In genomic region chr7:100691676-100692577, GRCh38 we compare ENCODE assay signal across 8 cellular contexts. TPM values are rescaled to one million over a fixed set of nuclear protein-coding genes. Genes with fewer than 3 reads are reported as not detected.
DNase-seq lines count a peak whose midpoint lies in the region; ATAC-seq and TF ChIP-seq lines count a peak whose summit lies in the region.

No MANE protein-coding gene starts in this region.

- peak overlapping the region; percentile 83 for H3K9ac ChIP-seq in mucosa of stomach (ENCODE audit: low read length)

- peaks cover 45% of the 10 kb centered on the region for H3K79me2 ChIP-seq in OCI-LY7 (ENCODE audit: insufficient read depth, low read depth, low read length)

- DNase-seq in DMS79 treated with DMSO at 0.1 percent for 48 hours (lab: John Stamatoyannopoulos, UW) (peak; percentile 68), OCI-LY7 (ENCODE audit: low spot score) (peak; percentile 84), activated T-cell treated with anti-CD3 and anti-CD28 coated beads for 48 hours (ENCODE audit: low read depth) (peak; percentile 79), erythroblast (lab: John Stamatoyannopoulos, UW) (peak; percentile 85 to 90)
- DNase-seq in stimulated activated CD8-positive, alpha-beta memory T cell treated with anti-CD3 and anti-CD28 coated beads, Interleukin-7, amount 100 ng/mL, for 1 hour (ENCODE audit: low read depth in 2 of 2) = peak; percentile 52 to 75

- CTCF ChIA-PET in OCI-LY7 (lab: Charles Lee; ENCODE audit: unreplicated experiment) = interaction anchor here (0.6 to 1.6 kb wide), 6 partner anchors 13 to 102 kb away, joined by 3 to 13 read pairs (median 4); partner anchors contain the start of genes MOSPD3 and POP7

- peaks cover 42% of the 10 kb centered on the region for H3K4me1 ChIP-seq in OCI-LY7 (ENCODE audit: insufficient read depth, low read length, poor library complexity, severe bottlenecking)
- H3K4me1 ChIP-seq in mucosa of stomach (ENCODE audit: control insufficient read depth, insufficient read depth, low read length) = peaks cover 16% of the 10 kb centered on the region

- H4K20me1 ChIP-seq in OCI-LY7 (ENCODE audit: insufficient read depth, low read length) = peaks cover 18% of the 10 kb centered on the region

- H3K9me3 ChIP-seq in OCI-LY7 (ENCODE audit: low read length) (no peaks in the 10 kb centered on the region), mucosa of stomach (ENCODE audit: control insufficient read depth, low read length) (no peaks in the 10 kb centered on the region)

- ATAC-seq in HG03520 (IDR thresholded peaks at IDR 0.05; ENCODE audit: unreplicated experiment) (peak; percentile 41), HG02938 (IDR thresholded peaks at IDR 0.05; ENCODE audit: unreplicated experiment) (no peak)

- no peaks in the 10 kb centered on the region for H3K27me3 ChIP-seq in mucosa of stomach (ENCODE audit: control insufficient read depth, insufficient read depth, low read length)

- H3K4me3 ChIP-seq in OCI-LY7 (ENCODE audit: low read depth, low read length, poor library complexity, severe bottlenecking) = peak overlapping the region; percentile 95
- peak overlapping the region; percentile 41 for H3K4me3 ChIP-seq in mucosa of stomach (ENCODE audit: low read length)

- intact Hi-C loops in OCI-LY7 (cut with micrococcal nuclease; ENCODE audit: unreplicated experiment) = loop anchor here (1.0 to 5.0 kb wide), 6 partner anchors 16 to 215 kb away; partner anchors contain the start of genes MOSPD3 and TSC22D4

- no peak overlapping the region for H2AFZ ChIP-seq in OCI-LY7 (ENCODE audit: low read length)

- peak overlapping the region; percentile 42 for H3K27ac ChIP-seq in OCI-LY7 (ENCODE audit: low read depth, low read length, poor library complexity, severe bottlenecking)

- peak overlapping the region; percentile 99 for H3K4me2 ChIP-seq in OCI-LY7 (ENCODE audit: low read length)

- H3K36me3 ChIP-seq in OCI-LY7 (ENCODE audit: insufficient read depth, low read length) = peaks cover 38% of the 10 kb centered on the region
- no peaks in the 10 kb centered on the region for H3K36me3 ChIP-seq in mucosa of stomach (ENCODE audit: control insufficient read depth, insufficient read depth, low read length)

- no TSS peak for BruUV-seq in OCI-LY7 (replicated peaks; lab: Mats Ljungman, UMichigan)

- no peaks in the 10 kb centered on the region for H3K9me2 ChIP-seq in OCI-LY7 (ENCODE audit: insufficient read depth, low read length)

- POLR2A ChIA-PET in OCI-LY7 (lab: Charles Lee) = interaction anchor here (0.6 to 2.3 kb wide), 8 partner anchors 14 to 183 kb away, joined by 3 to 9 read pairs (median 3); partner anchors contain the start of genes FBXO24, MOSPD3 and POP7

- TF ChIP-seq POLR2A in erythroblast (IDR thresholded peaks at IDR 0.05; ENCODE audit: low read length) = peak; percentile 25

- peak; percentile 93 for TF ChIP-seq CTCF in OCI-LY7 (conservative IDR thresholded peaks at IDR 0.05; ENCODE audit: low read length)

RNA-seq across cellular contexts. Expression of gene GIGYF1, which starts 2.1 kb away (rescaled TPM):
- 35.7 and 40.2 TPM in 2 replicates for total RNA-seq in OCI-LY7 (2014; rRNA removed; shearing (Covaris generic))
- total RNA-seq in OCI-LY7 (2022) = 52.0 and 58.8 TPM in 2 replicates

RNA-seq across cellular contexts. Expression of gene POP7, which starts 14.0 kb away (rescaled TPM):
- total RNA-seq in OCI-LY7 (2014; rRNA removed; shearing (Covaris generic)) = 82.6 and 94.3 TPM in 2 replicates
- total RNA-seq in OCI-LY7 (2022) = 43.7 and 47.2 TPM in 2 replicates

RNA-seq across cellular contexts. Expression of gene GNB2, which starts 18.4 kb away (rescaled TPM):
- total RNA-seq in OCI-LY7 (2014; rRNA removed; shearing (Covaris generic)) = 59.4 and 80.4 TPM in 2 replicates
- total RNA-seq in OCI-LY7 (2022) = 174 and 180 TPM in 2 replicates

RNA-seq across cellular contexts. Expression of gene EPO, which starts 28.3 kb away (rescaled TPM):
- 0.13 TPM in 1 of 2 replicates, not detected in the other for total RNA-seq in OCI-LY7 (2014; rRNA removed; shearing (Covaris generic))
- total RNA-seq in OCI-LY7 (2022) = not detected in 2 replicates

RNA-seq across cellular contexts. Expression of gene ACTL6B, which starts 35.7 kb away (rescaled TPM):
- not detected in 2 replicates for total RNA-seq in OCI-LY7 (2014; rRNA removed; shearing (Covaris generic))
- not detected in 2 replicates for total RNA-seq in OCI-LY7 (2022)
